ENCODE assay signal across 21 cellular contexts in genomic region chr11:56848105-56848809, GRCh38.
DNase-seq lines count a peak whose midpoint lies in the region; FAIRE-seq and TF ChIP-seq lines count a peak whose summit lies in the region.
"Had no signal": no experiment of that assay in that cellular context is flagged by ENCODE, and none has a peak within 500 bp of the region (broad histone marks: within the 10 kb centered on the region; RNA-seq: fewer than 3 reads in every experiment).

No MANE protein-coding gene starts in this region.

- H4K20me1 ChIP-seq in osteoblast (ENCODE audit: insufficient read depth, low read length): no peaks in the 10 kb centered on the region

- CTCF ChIA-PET in A673 (lab: Charles Lee): no interaction called here

- POLR2A ChIA-PET in A673 (lab: Charles Lee; ENCODE audit: low non-redundant PET): no interaction called here

- FAIRE-seq in H54 (lab: Jason Lieb, UNC): no peak
- FAIRE-seq: GM19239, H1 had no signal

- intact Hi-C loops in A673 (cut with micrococcal nuclease; ENCODE audit: unreplicated experiment): no loop called here

- H3K4me1 ChIP-seq in A673 (ENCODE audit: insufficient read depth, low read length, poor library complexity, severe bottlenecking) (no peaks in the 10 kb centered on the region), osteoblast (ENCODE audit: insufficient read depth, low read length) (no peaks in the 10 kb centered on the region)

- H3K27ac ChIP-seq in A673 (ENCODE audit: low read depth, low read length, poor library complexity, severe bottlenecking): no peak overlapping the region
- no peak overlapping the region for H3K27ac ChIP-seq in osteoblast (ENCODE audit: low read depth, low read length)
- H3K27ac ChIP-seq: PC-9 had no signal

- H3K9me3 ChIP-seq in A673 (ENCODE audit: low read depth, low read length, poor library complexity, severe bottlenecking) (no peaks in the 10 kb centered on the region), osteoblast (ENCODE audit: low read depth, low read length) (no peaks in the 10 kb centered on the region)

- peak; percentile 7 for DNase-seq in A673 (ENCODE audit: low spot score)
- peak; percentile 41 for DNase-seq in NCI-H526 treated with DMSO at 0.1 percent for 48 hours (lab: John Stamatoyannopoulos, UW)
- DNase-seq in foreskin melanocyte: peak; percentile 71
- DNase-seq in osteoblast (ENCODE audit: insufficient read length, low spot score, missing footprints): peak; percentile 61
- no peak for DNase-seq in middle frontal gyrus (ENCODE audit: extremely low spot score, low spot score)
- DNase-seq in H54 (ENCODE audit: insufficient read length, low spot score): no peak
- DNase-seq in 8988T: no peak
- DNase-seq: ACHN; C1 segment of cervical spinal cord; Calu3; CD8-positive, alpha-beta T cell; Karpas-422; NCI-H1417 treated with DMSO at 0.1 percent for 48 hours; NCI-H187; NCI-H2107; NCI-H2227 treated with DMSO at 0.1 percent for 48 hours; NCI-H510A; NCI-H748 treated with DMSO at 0.1 percent for 48 hours; PC-9 had no signal

- TF ChIP-seq CTCF in A673 (conservative IDR thresholded peaks at IDR 0.05; ENCODE audit: low read depth, low read length) (no peak), osteoblast (IDR thresholded peaks at IDR 0.05; ENCODE audit: extremely low read depth, low read depth, low read length) (no peak)

- H3K27me3 ChIP-seq in A673 (replicated peaks; ENCODE audit: insufficient read depth, low read depth, low read length, poor library complexity): peaks cover 40% of the 10 kb centered on the region
- no peaks in the 10 kb centered on the region for H3K27me3 ChIP-seq in osteoblast (ENCODE audit: insufficient read depth, low read length)

- H3K36me3 ChIP-seq in A673 (ENCODE audit: insufficient read depth, low read length, poor library complexity, severe bottlenecking): no peaks in the 10 kb centered on the region
- H3K36me3 ChIP-seq in osteoblast (ENCODE audit: insufficient read depth, low read length): no peaks in the 10 kb centered on the region

- H3K4me2 ChIP-seq in osteoblast (ENCODE audit: insufficient read depth, low read length): no peak overlapping the region
- H3K4me2 ChIP-seq: PC-9 had no signal

- BruUV-seq in A673 (replicated peaks; lab: Mats Ljungman, UMichigan): no TSS peak

- H3K79me2 ChIP-seq in osteoblast (ENCODE audit: insufficient read depth, low read length): no peaks in the 10 kb centered on the region

- H3K4me3 ChIP-seq in A673 (ENCODE audit: low read depth, low read length, poor library complexity, severe bottlenecking): no peak overlapping the region
- no peak overlapping the region for H3K4me3 ChIP-seq in osteoblast (ENCODE audit: insufficient read depth, low read length)
- H3K4me3 ChIP-seq: PC-9 had no signal

- no peak for TF ChIP-seq POLR2A in H54 (IDR thresholded peaks at IDR 0.05; ENCODE audit: low read depth, low read length)

- no peak overlapping the region for H2AFZ ChIP-seq in osteoblast (ENCODE audit: low read length)
- H2AFZ ChIP-seq: PC-9 had no signal

Comparison
In these comparisons a context has a peak if more than half of its experiments do, and no peak if none do; other contexts are left out.
1. DNase-seq: peak in A673 (single experiment), NCI-H526 treated with DMSO at 0.1 percent for 48 hours (single experiment), foreskin melanocyte (single experiment) and osteoblast (single experiment); none in middle frontal gyrus (single experiment), H54 (single experiment) and 8988T (single experiment).